26 cellular contexts compared by ENCODE assay signal in the genomic region with DNA sequence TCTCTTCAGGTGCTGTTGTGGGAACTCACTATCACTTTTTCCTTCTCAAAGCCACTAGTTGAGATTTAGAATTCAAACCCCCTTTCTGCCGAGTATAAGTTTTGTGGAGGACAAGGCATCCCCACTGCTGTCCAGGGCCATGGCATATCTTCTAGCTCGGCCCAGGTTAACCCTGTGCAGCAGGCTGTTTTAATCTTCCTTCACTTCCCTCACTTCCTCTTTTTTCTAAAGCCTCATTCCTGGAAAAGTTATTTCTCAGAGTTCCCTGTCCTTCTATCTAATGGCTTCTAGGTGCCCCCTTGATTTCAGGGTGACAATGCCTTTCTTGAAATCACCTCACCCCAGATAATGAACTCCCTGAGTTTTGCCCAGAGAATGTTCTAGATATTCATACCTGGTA.
"Had no signal": no experiment of that assay in that cellular context is flagged by ENCODE, and none has a peak within 500 bp of the region (broad histone marks: within the 10 kb centered on the region; RNA-seq: fewer than 3 reads in every experiment).

No MANE protein-coding gene starts in this region.

- H3K36me3 ChIP-seq: brain microvascular endothelial cell, cardiac muscle cell had no signal

- FAIRE-seq: astrocyte had no signal

- H3K27ac ChIP-seq: brain microvascular endothelial cell, cardiac muscle cell, SK-N-MC had no signal

- ATAC-seq: activated CD8-positive, alpha-beta memory T cell treated with anti-CD3 and anti-CD28 coated beads, Interleukin-2, amount 10 ng/mL, durations not matched to agents 7 days and 5 days; T-cell had no signal

- H3K4me3 ChIP-seq: cardiac muscle cell, SK-N-MC had no signal

- DNase-seq: activated B cell treated with CpG ODN at 0.5 μM for 24 hours; activated CD4-positive, alpha-beta T cell treated with anti-CD3 and anti-CD28 coated beads for 1 hour; activated CD4-positive, alpha-beta T cell treated with anti-CD3 and anti-CD28 coated beads, Interleukin-2, amount 10 ng/mL, durations not matched to agents 24 days and 14 days; activated CD4-positive, alpha-beta T cell treated with anti-CD3 and anti-CD28 coated beads, Interleukin-2, amount 50 U/mL, for 48 hours; activated CD8-positive, alpha-beta memory T cell treated with anti-CD3 and anti-CD28 coated beads, Interleukin-2, amount 10 ng/mL, durations not matched to agents 7 days and 5 days; activated effector memory CD4-positive, alpha-beta T cell treated with Interleukin-2 at 50 U/mL for 16 hours; activated naive CD4-positive, alpha-beta T cell treated with anti-CD3 and anti-CD28 coated beads for 36 hours; activated T-cell treated with anti-CD3 and anti-CD28 coated beads, Interleukin-2, amount 50 U/mL, for 24 hours; amygdala; brain microvascular endothelial cell; Kasumi-1; NCI-H1105; NCI-H1436; NCI-H1694 treated with DMSO at 0.1 percent for 48 hours; NCI-H2029 treated with DMSO at 0.1 percent for 48 hours; NCI-H345; NCI-H510A; NCI-H526 treated with DMSO at 0.1 percent for 48 hours; NCI-H82; SHP77 treated with DMSO at 0.1 percent for 48 hours; T-cell; T-helper 2 cell; T1000 had no signal

- H3K27me3 ChIP-seq: brain microvascular endothelial cell, cardiac muscle cell had no signal
